18 cellular contexts compared by ENCODE assay signal in genomic region chr6:54308240-54308639, GRCh38. TPM values are rescaled to one million over a fixed set of nuclear protein-coding genes. Genes with fewer than 3 reads are reported as not detected.
DNase-seq lines count a peak whose midpoint lies in the region; ATAC-seq, FAIRE-seq and TF ChIP-seq lines count a peak whose summit lies in the region.
"Had no signal": no experiment of that assay in that cellular context is flagged by ENCODE, and none has a peak within 500 bp of the region (broad histone marks: within the 10 kb centered on the region; RNA-seq: fewer than 3 reads in every experiment).

Gene TINAG (plus strand): TSS chr6:54308441. CDS start chr6:54308551, 110 bp downstream.

- intact Hi-C loops in kidney (cut with DNase I) (no loop called here), spleen (cut with DNase I; ENCODE audit: low total_unique reads) (no loop called here)

- no peaks in the 10 kb centered on the region for H3K27me3 ChIP-seq in spleen (replicated peaks in 1 of 7)

- ATAC-seq in GM18498 (IDR thresholded peaks at IDR 0.05; ENCODE audit: unreplicated experiment) (peak; percentile 31), GM21423 (IDR thresholded peaks at IDR 0.05; ENCODE audit: unreplicated experiment) (peak; percentile 36), HG03196 (IDR thresholded peaks at IDR 0.05; ENCODE audit: unreplicated experiment) (peak; percentile 37), GM18520 (IDR thresholded peaks at IDR 0.05; ENCODE audit: unreplicated experiment) (no peak), GM19351 (IDR thresholded peaks at IDR 0.05; ENCODE audit: unreplicated experiment) (no peak)
- ATAC-seq: Panc1 had no signal

- 79 to 90% (median 81%) methylated on average over 2 of the region's 2 CpGs for WGBS in spleen, 5 donors

- H3K36me3 ChIP-seq in kidney (ENCODE audit: control insufficient read depth in 1 of 2, insufficient read depth in 2 of 2, low read length in 2 of 2) (no peaks in the 10 kb centered on the region), spleen (no peaks in the 10 kb centered on the region)

- H3K9ac ChIP-seq in kidney (ENCODE audit: low read length in 2 of 2): peak within 1 kb of the TSS in 1 of 2 donors; percentile 71

- FAIRE-seq in kidney (lab: Jason Lieb, UNC): peak; percentile 3

- H3K27ac ChIP-seq in kidney (ENCODE audit: low read depth in 2 of 2, low read length in 2 of 2) (peak within 1 kb of the TSS; percentile 79 to 85), spleen (no peak within 1 kb of the TSS)

- TF ChIP-seq CTCF in kidney (IDR thresholded peaks at IDR 0.05; ENCODE audit: borderline replicate concordance, extremely low read depth, insufficient read depth): no peak
- TF ChIP-seq CTCF in spleen (IDR thresholded peaks at IDR 0.05 in 8 of 11, conservative IDR thresholded peaks at IDR 0.05 in 3 of 11): no peak

- no peak for DNase-seq in kidney
- no peak for DNase-seq in spleen
- no peak for DNase-seq in iPS-NIHi11 (ENCODE audit: low spot score)
- DNase-seq: activated naive CD4-positive, alpha-beta T cell treated with Interleukin-2 at 50 U/mL for 16 hours; DMS79; HFFc6; Karpas-422; NCI-H146; NCI-H510A; nucleus accumbens had no signal

- no peak for TF ChIP-seq POLR2A in spleen (IDR thresholded peaks at IDR 0.05)

- H3K4me3 ChIP-seq in kidney (ENCODE audit: low read length in 2 of 2) (peak within 1 kb of the TSS; percentile 74 to 85), spleen (no peak within 1 kb of the TSS)
- H3K4me3 ChIP-seq: lung had no signal

- H3K4me1 ChIP-seq in kidney (ENCODE audit: control insufficient read depth in 1 of 2, insufficient read depth in 1 of 2, low read depth in 1 of 2, low read length in 2 of 2): no peaks in the 10 kb centered on the region
- H3K4me1 ChIP-seq in spleen: no peaks in the 10 kb centered on the region

- H3K9me3 ChIP-seq in kidney (ENCODE audit: control insufficient read depth in 1 of 2, low read length in 2 of 2): no peaks in the 10 kb centered on the region
- H3K9me3 ChIP-seq in spleen: no peaks in the 10 kb centered on the region

RNA-seq across cellular contexts. Expression of gene TINAG, which starts in this region (rescaled TPM):
- total RNA-seq in kidney: 22.1 TPM
- polyA plus RNA-seq in kidney (ENCODE audit: insufficient read depth, low read depth, low replicate concordance): 73.0 TPM
- total RNA-seq in spleen: not detected
- not detected for polyA plus RNA-seq in spleen
- total RNA-seq: fibroblast of villous mesenchyme, HFFc6, lung had no signal
- polyA plus RNA-seq: lung had no signal

Comparison
In these comparisons a context has a peak if more than half of its experiments do, and no peak if none do; other contexts are left out.
1. RNA of gene TINAG (total RNA-seq): 22.1 TPM in kidney (single experiment); not detected in spleen; every median in the first group is over 10 times any median in the second.
2. RNA of gene TINAG (polyA plus RNA-seq): 73.0 TPM in kidney (single experiment); not detected in spleen; every median in the first group is over 10 times any median in the second.
3. ATAC-seq: peak in GM18498 (single experiment), GM21423 (single experiment) and HG03196 (single experiment); none in GM18520 (single experiment) and GM19351 (single experiment).
4. H3K27ac ChIP-seq: peak in kidney (2 of 2); none in spleen (0 of 8).
5. H3K4me3 ChIP-seq: peak in kidney (2 of 2); none in spleen (0 of 8).